In genomic region chr5:55451976-55452375, GRCh38 we compare ENCODE assay signal across 21 cellular contexts.
"Had no signal": no experiment of that assay in that cellular context is flagged by ENCODE, and none has a peak within 500 bp of the region (broad histone marks: within the 10 kb centered on the region; RNA-seq: fewer than 3 reads in every experiment).

No MANE protein-coding gene starts in this region.

- H3K4me3 ChIP-seq: esophagus muscularis mucosa, gastroesophageal sphincter, lung, spleen, thoracic aorta had no signal

- H3K9me3 ChIP-seq: esophagus muscularis mucosa, gastroesophageal sphincter, neutrophil, spleen, thoracic aorta had no signal

- H3K4me1 ChIP-seq: spleen had no signal

- H3K9me3 Mint-ChIP-seq: naive thymus-derived CD4-positive, alpha-beta T cell; stimulated activated naive B cell treated with anti-CD40 and anti-IgM and Interleukin-4, amounts not matched to agents 10 μg/mL and 1 μg/mL and 100 μg/mL, for 72 hours; stimulated activated naive CD8-positive, alpha-beta T cell treated with anti-CD3 and anti-CD28 coated beads, Interleukin-15, amount 100 ng/mL, for 72 hours had no signal

- H3K27ac Mint-ChIP-seq: stimulated activated naive B cell treated with anti-CD40 and anti-IgM and Interleukin-4, amounts not matched to agents 10 μg/mL and 1 μg/mL and 100 μg/mL, for 72 hours; stimulated activated naive CD8-positive, alpha-beta T cell treated with anti-CD3 and anti-CD28 coated beads, Interleukin-15, amount 100 ng/mL, for 72 hours had no signal

- H3K27me3 ChIP-seq: esophagus muscularis mucosa, gastroesophageal sphincter, neutrophil, spleen had no signal

- H3K27ac ChIP-seq: epithelial cell of prostate, esophagus muscularis mucosa, gastroesophageal sphincter, neutrophil, spleen, thoracic aorta had no signal

- H3K36me3 ChIP-seq: neutrophil, thoracic aorta had no signal

- H3K4me3 Mint-ChIP-seq: naive thymus-derived CD4-positive, alpha-beta T cell; stimulated activated naive B cell treated with anti-CD40 and anti-IgM and Interleukin-4, amounts not matched to agents 10 μg/mL and 1 μg/mL and 100 μg/mL, for 72 hours; stimulated activated naive CD8-positive, alpha-beta T cell treated with anti-CD3 and anti-CD28 coated beads, Interleukin-15, amount 100 ng/mL, for 72 hours had no signal

- DNase-seq: effector memory CD4-positive, alpha-beta T cell; glutamatergic neuron; islet precursor cell; mesendoderm; naive thymus-derived CD4-positive, alpha-beta T cell; posterior cingulate gyrus; spleen; stimulated activated CD4-positive, alpha-beta T cell treated with anti-CD3 and anti-CD28 coated beads, Interleukin-2, amount 100 ng/mL, for 24 hours; stimulated activated CD4-positive, alpha-beta T cell treated with anti-CD3 and anti-CD28 coated beads, Interleukin-4, amount 100 ng/mL, for 4 hours; stimulated activated naive B cell treated with anti-CD40 and anti-IgM and Interleukin-4, amounts not matched to agents 10 μg/mL and 1 μg/mL and 100 μg/mL, for 72 hours; stimulated activated naive CD8-positive, alpha-beta T cell treated with anti-CD3 and anti-CD28 coated beads, Interleukin-15, amount 100 ng/mL, for 72 hours; substantia nigra; trophoblast cell had no signal

- H3K27me3 Mint-ChIP-seq: naive thymus-derived CD4-positive, alpha-beta T cell; stimulated activated naive B cell treated with anti-CD40 and anti-IgM and Interleukin-4, amounts not matched to agents 10 μg/mL and 1 μg/mL and 100 μg/mL, for 72 hours; stimulated activated naive CD8-positive, alpha-beta T cell treated with anti-CD3 and anti-CD28 coated beads, Interleukin-15, amount 100 ng/mL, for 72 hours had no signal

- ATAC-seq: gastroesophageal sphincter; left lobe of liver; naive thymus-derived CD4-positive, alpha-beta T cell; sciatic nerve; stimulated activated naive B cell treated with anti-CD40 and anti-IgM and Interleukin-4, amounts not matched to agents 10 μg/mL and 1 μg/mL and 100 μg/mL, for 72 hours; stimulated activated naive CD8-positive, alpha-beta T cell treated with anti-CD3 and anti-CD28 coated beads, Interleukin-15, amount 100 ng/mL, for 72 hours had no signal
